In the genomic region with DNA sequence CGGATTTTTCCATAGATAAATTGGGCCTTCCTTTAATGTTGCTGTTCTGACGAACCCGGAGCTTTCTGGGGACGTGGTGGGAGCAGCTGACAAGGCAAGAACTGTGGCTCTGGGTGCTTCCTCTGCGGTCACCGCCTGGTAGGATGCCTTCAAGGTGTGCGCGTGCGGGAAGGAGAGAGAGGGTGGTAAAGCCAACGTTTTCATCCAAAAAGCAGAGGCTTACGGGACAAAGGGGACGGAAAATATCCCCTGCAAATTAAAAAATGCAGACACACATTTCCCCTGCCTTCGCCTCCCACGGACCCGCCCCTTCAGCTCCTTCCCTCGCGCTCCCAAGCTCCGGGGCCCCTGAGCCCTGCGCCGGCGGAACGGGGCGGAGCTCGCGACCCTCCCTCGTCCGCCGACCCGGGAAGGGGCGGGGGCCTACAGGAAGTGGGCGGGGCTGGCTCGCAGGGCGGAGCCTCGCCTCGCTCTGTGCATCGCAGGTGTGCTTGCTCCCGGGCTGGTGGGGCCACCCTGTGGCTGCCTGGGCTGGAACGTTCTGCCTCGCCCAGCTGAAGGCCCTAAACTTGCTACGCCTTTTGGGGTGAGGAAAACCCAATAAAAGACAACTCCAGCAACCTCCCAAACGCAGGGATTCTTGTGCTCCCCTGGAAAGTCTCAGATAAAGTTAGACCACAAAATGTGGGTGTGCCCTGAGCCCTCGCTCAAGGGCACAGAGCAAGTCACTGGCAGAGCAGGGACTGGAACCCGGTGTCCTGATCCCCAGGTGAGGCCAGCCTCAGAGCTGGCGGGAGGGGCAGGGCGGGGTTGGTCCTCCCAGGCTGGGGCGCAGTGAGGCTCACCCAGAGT, we compare ENCODE assay signal across 8 cellular contexts. TPM values are rescaled to one million over a fixed set of nuclear protein-coding genes. Genes with fewer than 3 reads are reported as not detected.
DNase-seq lines count a peak whose midpoint lies in the region; ATAC-seq and TF ChIP-seq lines count a peak whose summit lies in the region.

No MANE protein-coding gene starts in this region.

- peak overlapping the region; percentile 1 to 52 for H3K27ac ChIP-seq in esophagus (ENCODE audit: low read depth in 2 of 2, low read length in 1 of 2)
- H3K27ac ChIP-seq in testis, result peak overlapping the region in 1 of 2 donors; percentile 15

- 8% methylated on average over 46 of the region's 46 CpGs for WGBS in esophagus, 2 donors
- 8 to 10% methylated on average over 37 to 46 of the region's 46 CpGs for WGBS in testis, 2 donors

- no peaks in the 10 kb centered on the region for H3K36me3 ChIP-seq in esophagus (ENCODE audit: control insufficient read depth in 2 of 2, insufficient read depth in 2 of 2, low read length in 1 of 2)
- no peaks in the 10 kb centered on the region for H3K36me3 ChIP-seq in testis (ENCODE audit: low read depth, missing control alignments)

- TF ChIP-seq CTCF in GM10266 (IDR thresholded peaks at IDR 0.05; ENCODE audit: control insufficient read depth, insufficient read depth, low read depth, missing control alignments) (peak; percentile 57), testis (IDR thresholded peaks at IDR 0.05) (peak in 1 of 3 experiments; percentile 13)

- no peaks in the 10 kb centered on the region for H3K9me3 ChIP-seq in esophagus (ENCODE audit: control insufficient read depth in 2 of 2, insufficient read depth in 1 of 2, low read depth in 1 of 2, low read length in 1 of 2)
- no peaks in the 10 kb centered on the region for H3K9me3 ChIP-seq in testis

- DNase-seq in GM10266 (ENCODE audit: extremely low spot score) (peak; percentile 63), NCI-H526 treated with DMSO at 0.1 percent for 48 hours (lab: John Stamatoyannopoulos, UW) (peak; percentile 64), nucleus accumbens (lab: John Stamatoyannopoulos, UW) (peak in 36 of 56 donors; percentile 8 to 80 (median 36)), testis (peak; percentile 77), DMS79 (lab: John Stamatoyannopoulos, UW) (no peak)
- peak; percentile 31 for DNase-seq in activated CD8-positive, alpha-beta memory T cell treated with anti-CD3 and anti-CD28 coated beads, Interleukin-2, amount 50 U/mL, for 1 hour (ENCODE audit: extremely low read depth)

- H3K4me3 ChIP-seq in esophagus (ENCODE audit: low read depth in 1 of 2, low read length in 2 of 2) (peak overlapping the region; percentile 38 to 39), testis (peak overlapping the region; percentile 37 to 58)

- intact Hi-C loops in testis (cut with DNase I; ENCODE audit: low total_unique reads), result loop anchor here (10.0 kb wide), 1 partner anchor 315 kb away; no protein-coding TSS in a partner anchor

- H3K27me3 ChIP-seq in esophagus (ENCODE audit: control insufficient read depth in 1 of 2, insufficient read depth in 2 of 2, low read length in 2 of 2), result no peaks in the 10 kb centered on the region
- H3K27me3 ChIP-seq in testis, result no peaks in the 10 kb centered on the region

- H3K4me1 ChIP-seq in esophagus (ENCODE audit: control insufficient read depth in 2 of 2, insufficient read depth in 2 of 2, low read length in 1 of 2) (peaks cover 5 to 10% of the 10 kb centered on the region in 2 donors), testis (peaks cover 14% of the 10 kb centered on the region)

- no peak for TF ChIP-seq POLR2A in testis (IDR thresholded peaks at IDR 0.05)

- ATAC-seq in HG02678 (IDR thresholded peaks at IDR 0.05; ENCODE audit: unreplicated experiment), result peak; percentile 88

RNA-seq across cellular contexts. Expression of gene SLC66A3, which starts 25.4 kb away (rescaled TPM):
- polyA plus RNA-seq in esophagus, result 1 to 10 TPM; 8.0 to 9.6 TPM
- total RNA-seq in testis, result 10 to 100 TPM; 38.9 to 46.0 TPM
- polyA plus RNA-seq in testis (ENCODE audit: insufficient read depth, low read depth, low replicate concordance), result 23.3 TPM
